Comparison of ENCODE assay signal across 16 cellular contexts in the genomic region with DNA sequence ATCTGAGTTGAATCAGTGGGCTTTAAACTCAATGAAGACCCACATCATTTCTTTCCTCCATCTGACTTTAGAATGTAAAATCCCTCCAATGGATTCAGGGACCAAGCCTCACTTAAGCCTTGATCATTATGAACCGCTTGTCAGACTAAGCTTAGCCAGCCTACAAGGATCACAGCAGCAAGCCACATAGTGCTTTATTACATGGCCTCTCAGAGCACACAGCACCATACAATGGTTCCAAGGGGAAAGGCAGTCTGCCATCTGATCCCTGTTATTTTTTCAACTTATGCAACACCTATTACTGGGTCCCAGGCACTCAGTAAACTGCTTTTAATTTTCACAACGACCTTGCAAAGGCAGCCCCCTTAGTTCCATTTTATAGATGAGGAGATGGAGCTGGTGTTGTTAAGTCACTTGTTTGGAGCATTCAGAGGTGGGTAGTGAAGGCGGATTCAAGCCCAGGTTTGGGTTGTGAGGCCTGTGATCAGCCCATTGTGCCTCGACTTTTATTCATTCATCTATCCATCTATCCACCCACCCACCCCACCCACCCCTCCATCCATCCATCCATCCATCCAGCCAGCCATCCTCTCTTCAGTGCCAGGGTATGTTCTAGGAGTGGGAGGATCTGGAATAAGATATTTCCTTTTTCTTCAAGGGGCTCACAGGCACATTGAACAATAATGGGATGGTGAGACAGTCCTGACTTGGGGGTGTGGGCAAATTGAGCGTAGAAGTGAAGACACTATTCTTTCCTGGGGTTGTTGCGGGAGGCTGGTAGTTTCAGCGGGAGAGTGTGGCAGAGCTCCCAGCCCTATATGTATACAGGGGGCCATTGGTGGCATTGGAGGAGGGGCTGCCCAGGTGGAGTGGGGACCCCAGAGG.
A peak's percentile ranks its signal among the peaks of the same experiment; 100 is the strongest.
DNase-seq lines count a peak whose midpoint lies in the region; ATAC-seq and TF ChIP-seq lines count a peak whose summit lies in the region.
"Had no signal": no experiment of that assay in that cellular context is flagged by ENCODE, and none has a peak within 500 bp of the region (broad histone marks: within the 10 kb centered on the region; RNA-seq: fewer than 3 reads in every experiment).

No MANE protein-coding gene starts in this region.

- no peaks in the 10 kb centered on the region for H4K20me1 ChIP-seq in neural progenitor cell (ENCODE audit: low read depth)

- peak; percentile 35 for TF ChIP-seq CTCF in endodermal cell (conservative IDR thresholded peaks at IDR 0.05)
- TF ChIP-seq CTCF in neural progenitor cell (IDR thresholded peaks at IDR 0.05): no peak
- TF ChIP-seq CTCF in dorsolateral prefrontal cortex (IDR thresholded peaks at IDR 0.05 in 54 of 56, conservative IDR thresholded peaks at IDR 0.05 in 2 of 56; ENCODE audit: low read depth in 1 of 56, partially characterized antibody in 56 of 56): peak in 4 of 56 donors; percentile 14 to 51 (median 22)

- H3K27me3 ChIP-seq in endodermal cell (ENCODE audit: control insufficient read depth, insufficient read depth, low read length, poor library complexity, severe bottlenecking) (no peaks in the 10 kb centered on the region), neural progenitor cell (no peaks in the 10 kb centered on the region), dorsolateral prefrontal cortex (peaks cover 0 to 4% (median 0%) of the 10 kb centered on the region in 45 donors)
- H3K27me3 ChIP-seq: BE2C had no signal

- no peaks in the 10 kb centered on the region for H3K9me3 Mint-ChIP-seq in endodermal cell
- H3K9me3 Mint-ChIP-seq in neural progenitor cell: no peaks in the 10 kb centered on the region
- H3K9me3 Mint-ChIP-seq: CD4-positive, alpha-beta memory T cell; H9 had no signal

- peaks cover 40% of the 10 kb centered on the region for H3K4me1 Mint-ChIP-seq in endodermal cell
- peaks cover 58% of the 10 kb centered on the region for H3K4me1 Mint-ChIP-seq in neural progenitor cell
- H3K4me1 Mint-ChIP-seq: CD4-positive, alpha-beta memory T cell had no signal

- H3K9ac ChIP-seq in endodermal cell (ENCODE audit: extremely low read depth, low read length, poor library complexity, severe bottlenecking): no peak overlapping the region
- H3K9ac ChIP-seq in neural progenitor cell: no peak overlapping the region
- H3K9ac ChIP-seq: GM23248 had no signal

- H2AFZ ChIP-seq in neural progenitor cell (replicated peaks): no peak overlapping the region
- H2AFZ ChIP-seq: GM23248 had no signal

- H3K4me2 ChIP-seq in neural progenitor cell: no peak overlapping the region

- H3K4me3 ChIP-seq in endodermal cell (ENCODE audit: low read length) (no peak overlapping the region), neural progenitor cell (no peak overlapping the region), dorsolateral prefrontal cortex (no peak overlapping the region)
- H3K4me3 ChIP-seq: GM23248, K562 had no signal

- no peaks in the 10 kb centered on the region for H3K36me3 Mint-ChIP-seq in endodermal cell (ENCODE audit: low read depth)
- peaks cover under 1% of the 10 kb centered on the region for H3K36me3 Mint-ChIP-seq in neural progenitor cell
- H3K36me3 Mint-ChIP-seq: CD4-positive, alpha-beta memory T cell had no signal

- H3K4me1 ChIP-seq in endodermal cell (ENCODE audit: control insufficient read depth, insufficient read depth, low read length): no peaks in the 10 kb centered on the region
- H3K4me1 ChIP-seq in neural progenitor cell: peaks cover 35% of the 10 kb centered on the region

- no peak for ATAC-seq in HG03045 (IDR thresholded peaks at IDR 0.05; ENCODE audit: unreplicated experiment)
- ATAC-seq: K562 had no signal

- no peak overlapping the region for H3K4me3 Mint-ChIP-seq in endodermal cell
- H3K4me3 Mint-ChIP-seq in neural progenitor cell: peak overlapping the region; percentile 4
- H3K4me3 Mint-ChIP-seq: CD4-positive, alpha-beta memory T cell; H9 had no signal

- H3F3A ChIP-seq in neural progenitor cell (ENCODE audit: low read depth): peaks cover 16% of the 10 kb centered on the region

- H3K9me3 ChIP-seq in endodermal cell (ENCODE audit: control insufficient read depth, low read length): no peaks in the 10 kb centered on the region
- H3K9me3 ChIP-seq in neural progenitor cell (ENCODE audit: low read depth): no peaks in the 10 kb centered on the region

- H3K79me2 ChIP-seq in neural progenitor cell (ENCODE audit: low read depth): no peaks in the 10 kb centered on the region

- no peak overlapping the region for H3K27ac Mint-ChIP-seq in endodermal cell
- H3K27ac Mint-ChIP-seq in neural progenitor cell: peak overlapping the region; percentile 3
- H3K27ac Mint-ChIP-seq: CD4-positive, alpha-beta memory T cell had no signal

- H3K27me3 Mint-ChIP-seq in endodermal cell (ENCODE audit: insufficient read depth) (peaks cover 2% of the 10 kb centered on the region), neural progenitor cell (ENCODE audit: insufficient read depth, low read depth) (peaks cover 14% of the 10 kb centered on the region)
- H3K27me3 Mint-ChIP-seq: CD4-positive, alpha-beta memory T cell had no signal

- H3K27ac ChIP-seq in endodermal cell (ENCODE audit: low read depth, low read length) (no peak overlapping the region), neural progenitor cell (no peak overlapping the region), dorsolateral prefrontal cortex (no peak overlapping the region)
- H3K27ac ChIP-seq: C4-2B, GM23248, HL-60 had no signal

- H3K36me3 ChIP-seq in endodermal cell (ENCODE audit: control insufficient read depth, insufficient read depth, low read length) (no peaks in the 10 kb centered on the region), neural progenitor cell (no peaks in the 10 kb centered on the region)
- H3K36me3 ChIP-seq: BE2C had no signal

- 83 to 90% methylated on average over 4 to 6 of the region's 7 CpGs for WGBS in endodermal cell (ENCODE audit: insufficient coverage in 1 of 2, insufficient read length in 1 of 2), 2 experiments

- intact Hi-C loops in dorsolateral prefrontal cortex (cut with DNase I): no loop called here

- DNase-seq in Ammon's horn (ENCODE audit: low spot score) (peak; percentile 73), NCI-H2107 treated with DMSO at 0.1 percent for 48 hours (lab: John Stamatoyannopoulos, UW; ENCODE audit: unreplicated experiment) (peak; percentile 67), endodermal cell (peak; percentile 43), neural progenitor cell (ENCODE audit: low spot score) (peak; percentile 34), DMS53 (lab: John Stamatoyannopoulos, UW) (no peak), dorsolateral prefrontal cortex (no peak)
- DNase-seq: CD4-positive, alpha-beta memory T cell; DMS153; GF-D8; GM23248; H9 had no signal

Comparison
In these comparisons a context has a peak if more than half of its experiments do, and no peak if none do; other contexts are left out.
1. DNase-seq: peak in Ammon's horn (single experiment), NCI-H2107 treated with DMSO at 0.1 percent for 48 hours (single experiment), endodermal cell (single experiment) and neural progenitor cell (single experiment); none in DMS53 (single experiment) and dorsolateral prefrontal cortex (0 of 10).